16 cellular contexts compared by ENCODE assay signal in the genomic region with DNA sequence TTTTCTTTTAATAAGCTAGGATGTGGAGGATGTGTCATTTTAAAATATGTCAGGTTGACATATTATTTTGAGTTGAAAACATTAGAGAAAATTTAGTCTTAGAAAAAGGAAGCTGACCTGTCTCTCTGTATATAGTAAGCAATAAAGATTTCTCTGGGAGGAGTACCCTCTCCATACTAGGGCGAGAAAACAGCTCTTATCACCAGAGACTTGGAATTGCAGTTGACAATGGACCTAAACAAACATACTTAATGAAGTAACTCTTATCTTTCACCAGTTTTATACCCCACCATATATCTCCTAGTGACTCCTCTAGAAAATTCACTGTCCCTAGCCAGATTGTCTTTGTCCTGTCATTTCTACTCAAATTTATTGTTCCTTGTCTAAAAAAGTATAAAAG. TPM values are rescaled to one million over a fixed set of nuclear protein-coding genes. Genes with fewer than 3 reads are reported as not detected.
DNase-seq lines count a peak whose midpoint lies in the region; ATAC-seq, FAIRE-seq and TF ChIP-seq lines count a peak whose summit lies in the region.
"Had no signal": no experiment of that assay in that cellular context is flagged by ENCODE, and none has a peak within 500 bp of the region (broad histone marks: within the 10 kb centered on the region; RNA-seq: fewer than 3 reads in every experiment).

No MANE protein-coding gene starts in this region.

- H3K27me3 Mint-ChIP-seq in Caco-2 (ENCODE audit: insufficient read depth, unreplicated experiment): no peaks in the 10 kb centered on the region
- H3K27me3 Mint-ChIP-seq in T-helper 2 cell treated with Interferon-gamma antibody and Interleukin-4, amounts not matched to agents 5 μg/mL and 100 μg/mL, for 36 hours (ENCODE audit: low read depth): peaks cover 63% of the 10 kb centered on the region
- peaks cover 45% of the 10 kb centered on the region for H3K27me3 Mint-ChIP-seq in activated CD4-positive, alpha-beta memory T cell treated with anti-CD3 and anti-CD28 coated beads, Interleukin-2, amount 10 ng/mL, durations not matched to agents 7 days and 5 days

- H4K20me1 ChIP-seq in HepG2 (ENCODE audit: insufficient read depth, low read length): no peaks in the 10 kb centered on the region
- H4K20me1 ChIP-seq: BLaER1 treated with 17β-estradiol and CSF1 and Interleukin-3, amounts not matched to agents 10 nM and 100 nM had no signal

- CTCF ChIA-PET in Caco-2 (lab: Charles Lee) (no interaction called here), HepG2 (lab: Yijun Ruan, JAX; ENCODE audit: low intra/inter-chr PET ratio, low total read pairs) (no interaction called here)
- CTCF ChIA-PET in activated CD4-positive, alpha-beta memory T cell treated with anti-CD3 and anti-CD28 coated beads, Interleukin-2, amount 10 ng/mL, durations not matched to agents 7 days and 5 days (lab: Charles Lee): no interaction called here

- no peak overlapping the region for H3K4me2 ChIP-seq in HepG2 (ENCODE audit: low read depth, low read length)
- H3K4me2 ChIP-seq: BLaER1 treated with 17β-estradiol and CSF1 and Interleukin-3, amounts not matched to agents 10 nM and 100 nM had no signal

- no peak for FAIRE-seq in HepG2 (lab: Jason Lieb, UNC)
- FAIRE-seq: GM12892, GM18507, H1 had no signal

- POLR2A ChIA-PET in Caco-2 (lab: Charles Lee) (no interaction called here), HepG2 (lab: Yijun Ruan, JAX) (no interaction called here)
- POLR2A ChIA-PET in activated CD4-positive, alpha-beta memory T cell treated with anti-CD3 and anti-CD28 coated beads, Interleukin-2, amount 10 ng/mL, durations not matched to agents 7 days and 5 days (lab: Charles Lee): interaction anchor here (1.3 kb wide), 1 partner anchor 17 kb away, joined by 3 read pairs; no protein-coding TSS in a partner anchor

- in situ Hi-C loops in HepG2 (cut with HindIII; ENCODE audit: extremely low pct_ligation_motif_present, low pct_unique_long_range_greater_than_20kb): no loop called here

- BruUV-seq in Caco-2 (replicated peaks; lab: Mats Ljungman, UMichigan): no TSS peak
- BruUV-seq in HepG2 (replicated peaks; lab: Mats Ljungman, UMichigan): no TSS peak

- H3K36me3 ChIP-seq in Caco-2 (ENCODE audit: control insufficient read depth, insufficient read depth, low read length) (no peaks in the 10 kb centered on the region; the same call in 1 of the 2 replicates), HepG2 (replicated peaks in 1 of 2; ENCODE audit: control insufficient read depth in 1 of 2, insufficient read depth in 2 of 2, low read length in 2 of 2) (no peaks in the 10 kb centered on the region), suprapubic skin (no peaks in the 10 kb centered on the region)
- H3K36me3 ChIP-seq: BLaER1 treated with 17β-estradiol and CSF1 and Interleukin-3, amounts not matched to agents 10 nM and 100 nM had no signal

- intact Hi-C loops in Caco-2 (cut with micrococcal nuclease; ENCODE audit: unreplicated experiment) (no loop called here), HepG2 (cut with micrococcal nuclease; ENCODE audit: unreplicated experiment) (no loop called here)

- TF ChIP-seq CTCF in Caco-2 (IDR thresholded peaks at IDR 0.05; ENCODE audit: insufficient read depth in 1 of 2, low read depth in 1 of 2, low read length in 1 of 2, severe bottlenecking in 1 of 2, unreplicated experiment in 1 of 2) (no peak), HepG2 (CRISPR knock-in tag; IDR thresholded peaks at IDR 0.05) (no peak), suprapubic skin (IDR thresholded peaks at IDR 0.05) (no peak)

- H2AFZ ChIP-seq in HepG2 (ENCODE audit: low read length): no peak overlapping the region

- no peak for TF ChIP-seq RAD21 in HepG2 (CRISPR knock-in tag; IDR thresholded peaks at IDR 0.05)

- H3K27ac ChIP-seq in HepG2 (ENCODE audit: extremely low read length, insufficient read depth, low read length) (peak overlapping the region; percentile 69), suprapubic skin (peak overlapping the region; percentile 80)
- H3K27ac ChIP-seq: BLaER1 treated with 17β-estradiol and CSF1 and Interleukin-3, amounts not matched to agents 10 nM and 100 nM had no signal

- H3K4me1 ChIP-seq in Caco-2 (peaks cover 57% of the 10 kb centered on the region), HepG2 (ENCODE audit: insufficient read depth, low read length) (peaks cover 68% of the 10 kb centered on the region), suprapubic skin (peaks cover 29% of the 10 kb centered on the region)

- TF ChIP-seq EP300 in HepG2 (IDR thresholded peaks at IDR 0.05; ENCODE audit: low read depth in 2 of 2, low read length in 2 of 2) (no peak), HepG2 (CRISPR knock-in tag; IDR thresholded peaks at IDR 0.05; ENCODE audit: borderline replicate concordance) (no peak), suprapubic skin (IDR thresholded peaks at IDR 0.05) (no peak)

- 91% methylated on average over 1 of the region's 1 CpG for WGBS in HepG2 (ENCODE audit: low lambda C conversion rate)
- 67% methylated on average over 1 of the region's 1 CpG for WGBS in suprapubic skin

- H3K36me3 Mint-ChIP-seq in Caco-2 (ENCODE audit: insufficient read depth, unreplicated experiment): no peaks in the 10 kb centered on the region
- no peaks in the 10 kb centered on the region for H3K36me3 Mint-ChIP-seq in T-helper 2 cell treated with Interferon-gamma antibody and Interleukin-4, amounts not matched to agents 5 μg/mL and 100 μg/mL, for 36 hours (ENCODE audit: low read depth)
- H3K36me3 Mint-ChIP-seq in activated CD4-positive, alpha-beta memory T cell treated with anti-CD3 and anti-CD28 coated beads, Interleukin-2, amount 10 ng/mL, durations not matched to agents 7 days and 5 days (ENCODE audit: low read depth): no peaks in the 10 kb centered on the region

- H3K27me3 ChIP-seq in Caco-2 (replicated peaks; ENCODE audit: control insufficient read depth, insufficient read depth, low read length) (no peaks in the 10 kb centered on the region), HepG2 (ENCODE audit: control insufficient read depth in 1 of 2, insufficient read depth in 2 of 2, low read length in 2 of 2) (no peaks in the 10 kb centered on the region; a peak in 1 of 5 replicates), suprapubic skin (no peaks in the 10 kb centered on the region)
- H3K27me3 ChIP-seq: BLaER1 treated with 17β-estradiol and CSF1 and Interleukin-3, amounts not matched to agents 10 nM and 100 nM had no signal

- TF ChIP-seq POLR2A in HepG2 (IDR thresholded peaks at IDR 0.05; ENCODE audit: insufficient read depth in 1 of 2, low read depth in 2 of 2, low read length in 2 of 2): no peak
- no peak for TF ChIP-seq POLR2A in suprapubic skin (IDR thresholded peaks at IDR 0.05)

- H3K27ac Mint-ChIP-seq in Caco-2 (ENCODE audit: unreplicated experiment): no peak overlapping the region
- no peak overlapping the region for H3K27ac Mint-ChIP-seq in T-helper 2 cell treated with Interferon-gamma antibody and Interleukin-4, amounts not matched to agents 5 μg/mL and 100 μg/mL, for 36 hours
- H3K27ac Mint-ChIP-seq in activated CD4-positive, alpha-beta memory T cell treated with anti-CD3 and anti-CD28 coated beads, Interleukin-2, amount 10 ng/mL, durations not matched to agents 7 days and 5 days: no peak overlapping the region

- H3K79me2 ChIP-seq in HepG2 (ENCODE audit: insufficient read depth, low read length): no peaks in the 10 kb centered on the region

- no peaks in the 10 kb centered on the region for H3K9me3 Mint-ChIP-seq in Caco-2 (ENCODE audit: unreplicated experiment)
- no peaks in the 10 kb centered on the region for H3K9me3 Mint-ChIP-seq in T-helper 2 cell treated with Interferon-gamma antibody and Interleukin-4, amounts not matched to agents 5 μg/mL and 100 μg/mL, for 36 hours
- H3K9me3 Mint-ChIP-seq in activated CD4-positive, alpha-beta memory T cell treated with anti-CD3 and anti-CD28 coated beads, Interleukin-2, amount 10 ng/mL, durations not matched to agents 7 days and 5 days: no peaks in the 10 kb centered on the region

- DNase-seq in Caco-2 (peak in 1 of 2 experiments; percentile 14), HuH-7 (ENCODE audit: low spot score) (peak; percentile 67), HepG2 (ENCODE audit: low spot score) (no peak), suprapubic skin (ENCODE audit: low spot score in 2 of 2) (no peak), T1000 (lab: John Stamatoyannopoulos, UW) (no peak)
- no peak for DNase-seq in T-helper 2 cell treated with Interferon-gamma antibody and Interleukin-4, amounts not matched to agents 5 μg/mL and 100 μg/mL, for 36 hours (ENCODE audit: low spot score)
- DNase-seq in activated CD4-positive, alpha-beta memory T cell treated with anti-CD3 and anti-CD28 coated beads, Interleukin-2, amount 10 ng/mL, durations not matched to agents 7 days and 5 days: no peak
- DNase-seq: DMS79, KG1, NCI-H1105 treated with DMSO at 0.1 percent for 48 hours, NCI-H2227 treated with DMSO at 0.1 percent for 48 hours, SIG-M5 had no signal

- H3K4me3 Mint-ChIP-seq in Caco-2 (ENCODE audit: unreplicated experiment): peak overlapping the region; percentile 13
- H3K4me3 Mint-ChIP-seq in T-helper 2 cell treated with Interferon-gamma antibody and Interleukin-4, amounts not matched to agents 5 μg/mL and 100 μg/mL, for 36 hours: no peak overlapping the region
- H3K4me3 Mint-ChIP-seq in activated CD4-positive, alpha-beta memory T cell treated with anti-CD3 and anti-CD28 coated beads, Interleukin-2, amount 10 ng/mL, durations not matched to agents 7 days and 5 days: no peak overlapping the region

- no peak overlapping the region for H3K4me3 ChIP-seq in Caco-2 (ENCODE audit: low read depth, low read length)
- H3K4me3 ChIP-seq in HepG2 (replicated peaks in 1 of 3; ENCODE audit: insufficient read depth in 1 of 3, low read depth in 2 of 3, low read length in 3 of 3): no peak overlapping the region
- no peak overlapping the region for H3K4me3 ChIP-seq in suprapubic skin
- H3K4me3 ChIP-seq: BLaER1 treated with 17β-estradiol and CSF1 and Interleukin-3, amounts not matched to agents 10 nM and 100 nM had no signal

- H3K9ac ChIP-seq in HepG2 (ENCODE audit: insufficient read depth, low read depth, low read length): no peak overlapping the region
- H3K9ac ChIP-seq: BLaER1 treated with 17β-estradiol and CSF1 and Interleukin-3, amounts not matched to agents 10 nM and 100 nM had no signal

- no peak for ATAC-seq in HepG2

- peaks cover 41% of the 10 kb centered on the region for H3K4me1 Mint-ChIP-seq in Caco-2 (ENCODE audit: low read depth, unreplicated experiment)
- H3K4me1 Mint-ChIP-seq in T-helper 2 cell treated with Interferon-gamma antibody and Interleukin-4, amounts not matched to agents 5 μg/mL and 100 μg/mL, for 36 hours (ENCODE audit: low read depth): no peaks in the 10 kb centered on the region
- H3K4me1 Mint-ChIP-seq in activated CD4-positive, alpha-beta memory T cell treated with anti-CD3 and anti-CD28 coated beads, Interleukin-2, amount 10 ng/mL, durations not matched to agents 7 days and 5 days: no peaks in the 10 kb centered on the region

- H3K9me3 ChIP-seq in Caco-2 (no peaks in the 10 kb centered on the region), HepG2 (ENCODE audit: low read length) (no peaks in the 10 kb centered on the region), suprapubic skin (no peaks in the 10 kb centered on the region)
- H3K9me3 ChIP-seq: BLaER1 treated with 17β-estradiol and CSF1 and Interleukin-3, amounts not matched to agents 10 nM and 100 nM had no signal

RNA-seq across cellular contexts. Expression of a gene that starts 7.2 kb away (rescaled TPM):
- total RNA-seq in Caco-2 (2022) (3.3 and 4.4 TPM in 2 replicates), HepG2 (2016; rRNA removed; fragmentation: Illumina TruSeq; extraction: Trizol) (1.5 and 2.1 TPM in 2 replicates), suprapubic skin (100 to 1,000 TPM; 159 to 195 (median 172) TPM)
- total RNA-seq in HepG2 (2016; cell fraction: cytosol; rRNA removed; fragmentation: Illumina TruSeq; extraction: Trizol; ENCODE audit: low read depth): 1.2 and 1.7 TPM in 2 replicates
- 1.5 and 2.6 TPM in 2 replicates for total RNA-seq in HepG2 (2016; cell fraction: insoluble cytoplasmic fraction; rRNA removed; fragmentation: Illumina TruSeq; extraction: Trizol)
- 1.6 and 1.7 TPM in 2 replicates for total RNA-seq in HepG2 (2016; cell fraction: membrane; rRNA removed; fragmentation: Illumina TruSeq; extraction: Trizol)
- total RNA-seq in HepG2 (2016; cell fraction: nucleus; rRNA removed; fragmentation: Illumina TruSeq; extraction: Trizol): 4.0 and 4.1 TPM in 2 replicates
- polyA plus RNA-seq in HepG2 (2011; rRNA removed): 13.9 and 16.8 TPM in 2 replicates
- polyA plus RNA-seq in HepG2 (2011; cell fraction: cytosol; rRNA removed): 7.0 and 7.3 TPM in 2 replicates
- 22.1 and 26.0 TPM in 2 replicates for polyA plus RNA-seq in HepG2 (2011; cell fraction: nucleus; rRNA removed)
- 16.6 and 32.5 TPM in 2 replicates for polyA plus RNA-seq in HepG2 (2012)
- 0.26 and 0.46 TPM in 2 replicates for polyA plus RNA-seq in HepG2 (2016; cell fraction: cytosol; fragmentation: Illumina TruSeq; extraction: Trizol; ENCODE audit: low read depth)
- 0.97 TPM in 2 replicates for polyA plus RNA-seq in HepG2 (2016; cell fraction: insoluble cytoplasmic fraction; fragmentation: Illumina TruSeq; extraction: Trizol; ENCODE audit: low read depth)
- polyA plus RNA-seq in HepG2 (2016; cell fraction: membrane; fragmentation: Illumina TruSeq; extraction: Trizol; ENCODE audit: low read depth): 0.28 and 0.72 TPM in 2 replicates
- polyA plus RNA-seq in HepG2 (2016; cell fraction: nucleus; fragmentation: Illumina TruSeq; extraction: Trizol; ENCODE audit: insufficient read depth, low read depth): 2.4 and 3.2 TPM in 2 replicates
- 0.58 and 11.2 TPM in 2 replicates for polyA minus RNA-seq in HepG2 (2011; rRNA and poly(A)+ RNA removed; ENCODE audit: low replicate concordance)
- 5.3 and 6.4 TPM in 2 replicates for polyA minus RNA-seq in HepG2 (2011; cell fraction: cytosol; rRNA and poly(A)+ RNA removed)
- 40.2 and 42.5 TPM in 2 replicates for polyA minus RNA-seq in HepG2 (2011; cell fraction: nucleus; rRNA and poly(A)+ RNA removed)
- 1 to 10 TPM; 1.9 to 2.2 TPM for total RNA-seq in activated CD4-positive, alpha-beta memory T cell treated with anti-CD3 and anti-CD28 coated beads, Interleukin-2, amount 10 ng/mL, durations not matched to agents 7 days and 5 days

Comparison
In these comparisons a context has a peak if more than half of its experiments do, and no peak if none do; other contexts are left out.
1. RNA of a gene that starts 7.2 kb away (total RNA-seq): 159 to 195 TPM in suprapubic skin; 3.3 to 4.4 TPM in Caco-2, 1.9 to 2.2 TPM in activated CD4-positive, alpha-beta memory T cell treated with anti-CD3 and anti-CD28 coated beads, Interleukin-2, amount 10 ng/mL, durations not matched to agents 7 days and 5 days and 1.2 to 4.1 TPM in HepG2; every median in the first group is over 10 times any median in the second.